In the genomic region with DNA sequence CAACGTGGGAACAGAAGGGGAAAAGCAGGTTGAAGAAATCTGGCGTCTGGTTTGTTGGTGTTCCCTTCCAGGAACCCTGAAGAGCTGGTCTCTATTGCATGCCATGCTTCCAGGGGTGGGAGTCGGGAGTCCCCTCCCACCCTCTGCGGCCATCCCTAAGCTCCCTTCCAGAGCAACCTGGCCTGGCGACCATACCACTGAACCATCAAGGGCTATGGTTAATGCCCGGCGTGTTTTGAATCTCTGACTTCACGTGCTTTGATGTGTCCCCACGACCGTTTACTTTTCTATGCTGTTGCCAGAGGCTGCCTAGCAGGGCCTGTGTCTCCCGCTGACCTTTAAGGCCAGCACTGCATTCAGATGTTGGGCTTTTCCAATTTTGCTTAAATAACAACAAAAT, we compare ENCODE assay signal across 1 cellular context.
TF ChIP-seq lines count a peak whose summit lies in the region.

No MANE protein-coding gene starts in this region.

TF ChIP-seq in GM23338, 12 proteins besides CTCF, POLR2A, EP300 and RAD21 (continued from another document):
- TF ChIP-seq, protein P1, sequence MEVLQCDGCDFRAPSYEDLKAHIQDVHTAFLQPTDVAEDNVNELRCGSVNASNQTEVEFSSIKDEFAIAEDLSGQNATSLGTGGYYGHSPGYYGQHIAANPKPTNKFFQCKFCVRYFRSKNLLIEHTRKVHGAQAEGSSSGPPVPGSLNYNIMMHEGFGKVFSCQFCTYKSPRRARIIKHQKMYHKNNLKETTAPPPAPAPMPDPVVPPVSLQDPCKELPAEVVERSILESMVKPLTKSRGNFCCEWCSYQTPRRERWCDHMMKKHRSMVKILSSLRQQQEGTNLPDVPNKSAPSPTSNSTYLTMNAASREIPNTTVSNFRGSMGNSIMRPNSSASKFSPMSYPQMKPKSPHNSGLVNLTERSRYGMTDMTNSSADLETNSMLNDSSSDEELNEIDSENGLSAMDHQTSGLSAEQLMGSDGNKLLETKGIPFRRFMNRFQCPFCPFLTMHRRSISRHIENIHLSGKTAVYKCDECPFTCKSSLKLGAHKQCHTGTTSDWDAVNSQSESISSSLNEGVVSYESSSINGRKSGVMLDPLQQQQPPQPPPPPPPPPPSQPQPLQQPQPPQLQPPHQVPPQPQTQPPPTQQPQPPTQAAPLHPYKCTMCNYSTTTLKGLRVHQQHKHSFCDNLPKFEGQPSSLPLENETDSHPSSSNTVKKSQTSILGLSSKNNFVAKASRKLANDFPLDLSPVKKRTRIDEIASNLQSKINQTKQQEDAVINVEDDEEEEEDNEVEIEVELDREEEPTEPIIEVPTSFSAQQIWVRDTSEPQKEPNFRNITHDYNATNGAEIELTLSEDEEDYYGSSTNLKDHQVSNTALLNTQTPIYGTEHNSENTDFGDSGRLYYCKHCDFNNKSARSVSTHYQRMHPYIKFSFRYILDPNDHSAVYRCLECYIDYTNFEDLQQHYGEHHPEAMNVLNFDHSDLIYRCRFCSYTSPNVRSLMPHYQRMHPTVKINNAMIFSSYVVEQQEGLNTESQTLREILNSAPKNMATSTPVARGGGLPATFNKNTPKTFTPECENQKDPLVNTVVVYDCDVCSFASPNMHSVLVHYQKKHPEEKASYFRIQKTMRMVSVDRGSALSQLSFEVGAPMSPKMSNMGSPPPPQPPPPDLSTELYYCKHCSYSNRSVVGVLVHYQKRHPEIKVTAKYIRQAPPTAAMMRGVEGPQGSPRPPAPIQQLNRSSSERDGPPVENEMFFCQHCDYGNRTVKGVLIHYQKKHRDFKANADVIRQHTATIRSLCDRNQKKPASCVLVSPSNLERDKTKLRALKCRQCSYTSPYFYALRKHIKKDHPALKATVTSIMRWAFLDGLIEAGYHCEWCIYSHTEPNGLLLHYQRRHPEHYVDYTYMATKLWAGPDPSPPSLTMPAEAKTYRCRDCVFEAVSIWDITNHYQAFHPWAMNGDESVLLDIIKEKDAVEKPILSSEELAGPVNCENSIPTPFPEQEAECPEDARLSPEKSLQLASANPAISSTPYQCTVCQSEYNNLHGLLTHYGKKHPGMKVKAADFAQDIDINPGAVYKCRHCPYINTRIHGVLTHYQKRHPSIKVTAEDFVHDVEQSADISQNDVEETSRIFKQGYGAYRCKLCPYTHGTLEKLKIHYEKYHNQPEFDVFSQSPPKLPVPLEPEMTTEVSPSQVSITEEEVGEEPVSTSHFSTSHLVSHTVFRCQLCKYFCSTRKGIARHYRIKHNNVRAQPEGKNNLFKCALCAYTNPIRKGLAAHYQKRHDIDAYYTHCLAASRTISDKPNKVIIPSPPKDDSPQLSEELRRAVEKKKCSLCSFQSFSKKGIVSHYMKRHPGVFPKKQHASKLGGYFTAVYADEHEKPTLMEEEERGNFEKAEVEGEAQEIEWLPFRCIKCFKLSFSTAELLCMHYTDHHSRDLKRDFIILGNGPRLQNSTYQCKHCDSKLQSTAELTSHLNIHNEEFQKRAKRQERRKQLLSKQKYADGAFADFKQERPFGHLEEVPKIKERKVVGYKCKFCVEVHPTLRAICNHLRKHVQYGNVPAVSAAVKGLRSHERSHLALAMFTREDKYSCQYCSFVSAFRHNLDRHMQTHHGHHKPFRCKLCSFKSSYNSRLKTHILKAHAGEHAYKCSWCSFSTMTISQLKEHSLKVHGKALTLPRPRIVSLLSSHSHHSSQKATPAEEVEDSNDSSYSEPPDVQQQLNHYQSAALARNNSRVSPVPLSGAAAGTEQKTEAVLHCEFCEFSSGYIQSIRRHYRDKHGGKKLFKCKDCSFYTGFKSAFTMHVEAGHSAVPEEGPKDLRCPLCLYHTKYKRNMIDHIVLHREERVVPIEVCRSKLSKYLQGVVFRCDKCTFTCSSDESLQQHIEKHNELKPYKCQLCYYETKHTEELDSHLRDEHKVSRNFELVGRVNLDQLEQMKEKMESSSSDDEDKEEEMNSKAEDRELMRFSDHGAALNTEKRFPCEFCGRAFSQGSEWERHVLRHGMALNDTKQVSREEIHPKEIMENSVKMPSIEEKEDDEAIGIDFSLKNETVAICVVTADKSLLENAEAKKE (CRISPR knock-in tag; IDR thresholded peaks at IDR 0.05) = no peak
- TF ChIP-seq NANOG (IDR thresholded peaks at IDR 0.05; ENCODE audit: borderline replicate concordance) = no peak
- TF ChIP-seq POLR2AphosphoS5 (IDR thresholded peaks at IDR 0.05; ENCODE audit: low read depth) = no peak
- no peak for TF ChIP-seq EZH2phosphoT487 (IDR thresholded peaks at IDR 0.05; ENCODE audit: unreplicated experiment)
- no peak for TF ChIP-seq ZNF114 (CRISPR knock-in tag; IDR thresholded peaks at IDR 0.05)
- no peak for TF ChIP-seq ZNF331 (CRISPR knock-in tag; IDR thresholded peaks at IDR 0.05; ENCODE audit: low read depth)
